ENCODE assay signal across 1 cellular context in genomic region chr5:136311999-136312398, GRCh38.
TF ChIP-seq lines count a peak whose summit lies in the region.

No MANE protein-coding gene starts in this region.

TF ChIP-seq in H1, 55 proteins besides CTCF, POLR2A, EP300 and RAD21:
- TF ChIP-seq, protein P1, sequence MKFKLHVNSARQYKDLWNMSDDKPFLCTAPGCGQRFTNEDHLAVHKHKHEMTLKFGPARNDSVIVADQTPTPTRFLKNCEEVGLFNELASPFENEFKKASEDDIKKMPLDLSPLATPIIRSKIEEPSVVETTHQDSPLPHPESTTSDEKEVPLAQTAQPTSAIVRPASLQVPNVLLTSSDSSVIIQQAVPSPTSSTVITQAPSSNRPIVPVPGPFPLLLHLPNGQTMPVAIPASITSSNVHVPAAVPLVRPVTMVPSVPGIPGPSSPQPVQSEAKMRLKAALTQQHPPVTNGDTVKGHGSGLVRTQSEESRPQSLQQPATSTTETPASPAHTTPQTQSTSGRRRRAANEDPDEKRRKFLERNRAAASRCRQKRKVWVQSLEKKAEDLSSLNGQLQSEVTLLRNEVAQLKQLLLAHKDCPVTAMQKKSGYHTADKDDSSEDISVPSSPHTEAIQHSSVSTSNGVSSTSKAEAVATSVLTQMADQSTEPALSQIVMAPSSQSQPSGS (IDR thresholded peaks at IDR 0.05; ENCODE audit: low read length), result no peak
- no peak for TF ChIP-seq KDM4A (IDR thresholded peaks at IDR 0.05; ENCODE audit: low read depth, low read length, severe bottlenecking)
- no peak for TF ChIP-seq TBP (IDR thresholded peaks at IDR 0.05; ENCODE audit: low read depth, low read length)
- no peak for TF ChIP-seq ASH2L (IDR thresholded peaks at IDR 0.05; ENCODE audit: low read length)
- TF ChIP-seq CTBP2 (IDR thresholded peaks at IDR 0.05; ENCODE audit: borderline replicate concordance, insufficient read depth, insufficient read length, low read length), result no peak
- no peak for TF ChIP-seq SRF (IDR thresholded peaks at IDR 0.05; ENCODE audit: low read depth, low read length)
- TF ChIP-seq SP4 (IDR thresholded peaks at IDR 0.05; ENCODE audit: low read length), result no peak
- no peak for TF ChIP-seq MAFK (IDR thresholded peaks at IDR 0.05; ENCODE audit: low read depth, low read length)
- TF ChIP-seq CBX5 (IDR thresholded peaks at IDR 0.05; ENCODE audit: low read depth, low read length), result no peak
- TF ChIP-seq, protein P2, sequence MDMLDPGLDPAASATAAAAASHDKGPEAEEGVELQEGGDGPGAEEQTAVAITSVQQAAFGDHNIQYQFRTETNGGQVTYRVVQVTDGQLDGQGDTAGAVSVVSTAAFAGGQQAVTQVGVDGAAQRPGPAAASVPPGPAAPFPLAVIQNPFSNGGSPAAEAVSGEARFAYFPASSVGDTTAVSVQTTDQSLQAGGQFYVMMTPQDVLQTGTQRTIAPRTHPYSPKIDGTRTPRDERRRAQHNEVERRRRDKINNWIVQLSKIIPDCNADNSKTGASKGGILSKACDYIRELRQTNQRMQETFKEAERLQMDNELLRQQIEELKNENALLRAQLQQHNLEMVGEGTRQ (IDR thresholded peaks at IDR 0.05; ENCODE audit: low read length), result no peak
- TF ChIP-seq SP2 (IDR thresholded peaks at IDR 0.05; ENCODE audit: low read length), result no peak
- TF ChIP-seq TEAD4 (IDR thresholded peaks at IDR 0.05; ENCODE audit: low read depth, low read length), result no peak
- TF ChIP-seq JUND (IDR thresholded peaks at IDR 0.05; ENCODE audit: low read length), result no peak
- no peak for TF ChIP-seq TAF1 (IDR thresholded peaks at IDR 0.05; ENCODE audit: low read depth, low read length)
- no peak for TF ChIP-seq CREB1 (IDR thresholded peaks at IDR 0.05)
- no peak for TF ChIP-seq TAF7 (optimal IDR thresholded peaks at IDR 0.05; ENCODE audit: borderline replicate concordance, low read depth, low read length)
TF ChIP-seq in H1: peak in this region for 0.
